ENCODE assay signal across 22 cellular contexts in the genomic region with DNA sequence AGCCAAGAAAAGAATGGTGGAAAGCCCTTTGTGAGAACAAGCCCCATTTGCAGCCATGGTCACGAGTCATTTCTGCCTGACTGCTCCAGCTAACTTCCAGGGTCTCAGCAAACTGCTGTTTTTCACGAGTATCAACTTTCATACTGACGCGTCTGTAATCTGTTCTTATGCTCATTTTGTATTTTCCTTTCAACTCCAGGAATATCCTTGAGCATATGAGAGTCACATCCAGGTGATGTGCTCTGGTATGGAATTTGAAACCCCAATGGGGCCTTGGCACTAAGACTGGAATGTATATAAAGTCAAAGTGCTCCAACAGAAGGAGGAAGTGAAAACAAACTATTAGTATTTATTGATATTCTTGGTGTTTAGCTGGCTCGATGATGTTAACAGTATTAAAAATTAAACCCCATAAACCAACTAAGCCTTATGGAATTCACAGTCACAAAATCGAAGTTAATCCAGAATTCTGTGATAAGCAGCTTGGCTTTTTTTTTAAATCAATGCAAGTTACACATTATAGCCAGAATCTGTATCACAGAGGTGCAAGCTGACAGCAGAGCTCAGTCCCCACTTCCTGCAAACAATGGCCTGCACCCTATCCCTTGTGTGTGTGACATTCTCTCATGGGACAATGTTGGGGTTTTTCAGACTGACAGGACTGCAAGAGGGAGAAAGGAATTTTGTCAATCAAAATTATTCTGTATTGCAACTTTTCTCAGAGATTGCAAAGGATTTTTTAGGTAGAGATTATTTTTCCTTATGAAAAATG. TPM values are rescaled to one million over a fixed set of nuclear protein-coding genes. Genes with fewer than 3 reads are reported as not detected.
DNase-seq lines count a peak whose midpoint lies in the region; ATAC-seq and TF ChIP-seq lines count a peak whose summit lies in the region.
"Had no signal": no experiment of that assay in that cellular context is flagged by ENCODE, and none has a peak within 500 bp of the region (broad histone marks: within the 10 kb centered on the region; RNA-seq: fewer than 3 reads in every experiment).

No MANE protein-coding gene starts in this region.

- no peak for TF ChIP-seq EP300 in SK-N-SH (IDR thresholded peaks at IDR 0.05; ENCODE audit: borderline replicate concordance in 1 of 2, low read depth in 1 of 2, low read length in 1 of 2)

- H3K27me3 ChIP-seq in Karpas-422 (ENCODE audit: low read length): no peaks in the 10 kb centered on the region
- H3K27me3 ChIP-seq in SK-N-SH (ENCODE audit: insufficient read depth): no peaks in the 10 kb centered on the region

- POLR2A ChIA-PET in SK-N-SH (lab: Yijun Ruan, JAX): interaction anchor here (1.3 kb wide), 1 partner anchor 21 kb away, joined by 3 read pairs; no protein-coding TSS in a partner anchor

- 71% methylated on average over 6 of the region's 6 CpGs for WGBS in SK-N-SH (ENCODE audit: low lambda C conversion rate)

- H3F3A ChIP-seq in SK-N-SH (replicated peaks; ENCODE audit: insufficient read depth): peaks cover 4% of the 10 kb centered on the region

- H3K79me2 ChIP-seq in Karpas-422 (ENCODE audit: low read length): no peaks in the 10 kb centered on the region
- no peaks in the 10 kb centered on the region for H3K79me2 ChIP-seq in SK-N-SH (ENCODE audit: insufficient read depth)

- no peaks in the 10 kb centered on the region for H3K9me2 ChIP-seq in Karpas-422 (replicated peaks; ENCODE audit: insufficient read depth, low read length)
- no peaks in the 10 kb centered on the region for H3K9me2 ChIP-seq in SK-N-SH

- H4K20me1 ChIP-seq in Karpas-422 (ENCODE audit: insufficient read depth, low read depth, low read length) (no peaks in the 10 kb centered on the region), SK-N-SH (ENCODE audit: insufficient read depth) (no peaks in the 10 kb centered on the region)

- TF ChIP-seq CTCF in retinal pigment epithelial cell (conservative IDR thresholded peaks at IDR 0.05; ENCODE audit: low read depth, low read length): no peak
- TF ChIP-seq CTCF in SK-N-SH (IDR thresholded peaks at IDR 0.05): no peak

- H3K9ac ChIP-seq in Karpas-422 (ENCODE audit: low read length) (peak overlapping the region; percentile 40), SK-N-SH (no peak overlapping the region)

- no peaks in the 10 kb centered on the region for H3K9me3 ChIP-seq in Karpas-422 (ENCODE audit: low read length)
- no peaks in the 10 kb centered on the region for H3K9me3 ChIP-seq in SK-N-SH
- H3K9me3 ChIP-seq: thoracic aorta had no signal

- H3K4me1 ChIP-seq in Karpas-422 (ENCODE audit: low read length): peaks cover 56% of the 10 kb centered on the region
- H3K4me1 ChIP-seq in SK-N-SH (ENCODE audit: control insufficient read depth in 1 of 2, insufficient read depth in 2 of 2, low read depth in 1 of 2, low read length in 1 of 2): peaks cover 0 to 9% of the 10 kb centered on the region in 2 experiments; a peak in 1 of 4 replicates

- ATAC-seq in GM18511 (IDR thresholded peaks at IDR 0.05; ENCODE audit: unreplicated experiment) (peak; percentile 75), GM21737 (IDR thresholded peaks at IDR 0.05; ENCODE audit: unreplicated experiment) (peak; percentile 59)
- ATAC-seq: activated T-cell treated with anti-CD3 and anti-CD28 coated beads, Interleukin-2, amount 50 U/mL, for 4 hours; right cardiac atrium had no signal

- peak; percentile 80 for DNase-seq in Karpas-422
- DNase-seq in retinal pigment epithelial cell (ENCODE audit: low read depth): peak; percentile 46
- DNase-seq in NCI-H774 (lab: John Stamatoyannopoulos, UW): no peak
- DNase-seq in SK-N-SH: no peak
- no peak for DNase-seq in activated CD8-positive, alpha-beta memory T cell treated with anti-CD3 and anti-CD28 coated beads for 24 hours
- DNase-seq: activated CD4-positive, alpha-beta T cell treated with anti-CD3 and anti-CD28 coated beads for 4 hours; activated naive CD8-positive, alpha-beta T cell treated with anti-CD3 and anti-CD28 coated beads, Interleukin-2, amount 10 ng/mL, durations not matched to agents 7 days and 5 days; activated T-cell treated with anti-CD3 and anti-CD28 coated beads, Interleukin-2, amount 50 U/mL, for 4 hours; DND-41; effector CD8-positive, alpha-beta T cell; KBM-7; midbrain; NCI-H1105 treated with DMSO at 0.1 percent for 48 hours; NCI-H446; OCI-M1; right cardiac atrium; stimulated activated CD4-positive, alpha-beta T cell treated with anti-CD3 and anti-CD28 coated beads, Interleukin-4, amount 100 ng/mL, for 1 hour; stimulated activated CD8-positive, alpha-beta memory T cell treated with anti-CD3 and anti-CD28 coated beads, Interleukin-4, amount 100 ng/mL, for 48 hours had no signal

- H3K4me3 ChIP-seq in Karpas-422 (ENCODE audit: low read length) (peak overlapping the region; percentile 30; the same call in 1 of the 2 replicates), retinal pigment epithelial cell (ENCODE audit: low read length) (no peak overlapping the region), SK-N-SH (ENCODE audit: low read depth in 2 of 2, low read length in 1 of 2) (no peak overlapping the region)
- H3K4me3 ChIP-seq: thoracic aorta had no signal

- H3K27ac ChIP-seq in Karpas-422 (ENCODE audit: low read length) (peak overlapping the region; percentile 89), SK-N-SH (ENCODE audit: low read depth in 2 of 2, low read length in 1 of 2) (0 out of 4 replicates have a peak overlapping the region, but pooled peaks of 1 of the 2 experiments have one; percentile 11)
- H3K27ac ChIP-seq: C4-2B, thoracic aorta had no signal

- no peak for TF ChIP-seq RAD21 in SK-N-SH (IDR thresholded peaks at IDR 0.05; ENCODE audit: low read length)

- H2AFZ ChIP-seq in Karpas-422 (ENCODE audit: low read length) (peak overlapping the region; percentile 35), SK-N-SH (ENCODE audit: low read depth) (no peak overlapping the region)

- H3K36me3 ChIP-seq in Karpas-422 (ENCODE audit: insufficient read depth, low read length): no peaks in the 10 kb centered on the region
- no peaks in the 10 kb centered on the region for H3K36me3 ChIP-seq in SK-N-SH (replicated peaks in 1 of 2; ENCODE audit: control insufficient read depth in 1 of 2, insufficient read depth in 2 of 2, low read length in 1 of 2)
- H3K36me3 ChIP-seq: thoracic aorta had no signal

- CTCF ChIA-PET in SK-N-SH (lab: Yijun Ruan, JAX): interaction anchor here (1.1 to 1.2 kb wide), 2 partner anchors 12 to 134 kb away, joined by 4 read pairs; no protein-coding TSS in a partner anchor

- H3K4me2 ChIP-seq in Karpas-422 (ENCODE audit: low read depth, low read length, poor library complexity, severe bottlenecking) (peak overlapping the region; percentile 63), SK-N-SH (no peak overlapping the region)

TF ChIP-seq in SK-N-SH, 30 proteins besides CTCF, POLR2A, EP300 and RAD21 (continues in another document):
- no peak for TF ChIP-seq RCOR1 (IDR thresholded peaks at IDR 0.05; ENCODE audit: low read length)
- no peak for TF ChIP-seq GATA2 (CRISPR knock-in tag; IDR thresholded peaks at IDR 0.05)
- TF ChIP-seq, protein P1, sequence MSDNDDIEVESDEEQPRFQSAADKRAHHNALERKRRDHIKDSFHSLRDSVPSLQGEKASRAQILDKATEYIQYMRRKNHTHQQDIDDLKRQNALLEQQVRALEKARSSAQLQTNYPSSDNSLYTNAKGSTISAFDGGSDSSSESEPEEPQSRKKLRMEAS (IDR thresholded peaks at IDR 0.05; ENCODE audit: low read depth): no peak
- TF ChIP-seq FOXJ3 (CRISPR knock-in tag; IDR thresholded peaks at IDR 0.05): no peak
- TF ChIP-seq TEAD4 (IDR thresholded peaks at IDR 0.05; ENCODE audit: borderline replicate concordance, insufficient read depth): no peak
- no peak for TF ChIP-seq ELF1 (IDR thresholded peaks at IDR 0.05)
- TF ChIP-seq FOSL2 (IDR thresholded peaks at IDR 0.05; ENCODE audit: borderline replicate concordance, low read depth): no peak
- no peak for TF ChIP-seq JUND (IDR thresholded peaks at IDR 0.05)
- no peak for TF ChIP-seq NFIC (IDR thresholded peaks at IDR 0.05; ENCODE audit: borderline replicate concordance)
- TF ChIP-seq CHD2 (IDR thresholded peaks at IDR 0.05; ENCODE audit: low read length, partially characterized antibody): no peak
- TF ChIP-seq TAF1 (IDR thresholded peaks at IDR 0.05; ENCODE audit: borderline replicate concordance, low read depth, low read length): no peak
- TF ChIP-seq, protein P2, sequence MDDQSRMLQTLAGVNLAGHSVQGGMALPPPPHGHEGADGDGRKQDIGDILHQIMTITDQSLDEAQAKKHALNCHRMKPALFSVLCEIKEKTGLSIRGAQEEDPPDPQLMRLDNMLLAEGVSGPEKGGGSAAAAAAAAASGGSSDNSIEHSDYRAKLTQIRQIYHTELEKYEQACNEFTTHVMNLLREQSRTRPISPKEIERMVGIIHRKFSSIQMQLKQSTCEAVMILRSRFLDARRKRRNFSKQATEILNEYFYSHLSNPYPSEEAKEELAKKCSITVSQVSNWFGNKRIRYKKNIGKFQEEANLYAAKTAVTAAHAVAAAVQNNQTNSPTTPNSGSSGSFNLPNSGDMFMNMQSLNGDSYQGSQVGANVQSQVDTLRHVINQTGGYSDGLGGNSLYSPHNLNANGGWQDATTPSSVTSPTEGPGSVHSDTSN (IDR thresholded peaks at IDR 0.05): no peak
- no peak for TF ChIP-seq GABPA (IDR thresholded peaks at IDR 0.05; ENCODE audit: low read depth)
- no peak for TF ChIP-seq MXI1 (IDR thresholded peaks at IDR 0.05; ENCODE audit: low read depth, low read length)
- TF ChIP-seq ZBTB33 (IDR thresholded peaks at IDR 0.05; ENCODE audit: borderline replicate concordance, low read depth): no peak
- TF ChIP-seq RFX5 (IDR thresholded peaks at IDR 0.05; ENCODE audit: low read length): no peak
- TF ChIP-seq TCF12 (IDR thresholded peaks at IDR 0.05): no peak

RNA-seq across cellular contexts. Expression of gene SLC14A1, which starts 26.1 kb away (rescaled TPM):
- 1.1 TPM in 1 of 2 replicates, not detected in the other for total RNA-seq in Karpas-422 (2014; rRNA removed; shearing (Covaris generic); ENCODE audit: low replicate concordance)
- 2.4 and 4.5 TPM in 2 replicates for polyA plus RNA-seq in SK-N-SH (2012; rRNA removed)
- 1.7 and 2.0 TPM in 2 replicates for polyA plus RNA-seq in SK-N-SH (2012; cell fraction: cytosol; rRNA removed)
- polyA plus RNA-seq in SK-N-SH (2012; cell fraction: nucleus; rRNA removed): 5.2 and 9.4 TPM in 2 replicates

Comparison
In these comparisons a context has a peak if more than half of its experiments do, and no peak if none do; other contexts are left out.
1. DNase-seq: peak in Karpas-422 (single experiment) and retinal pigment epithelial cell (single experiment); none in NCI-H774 (single experiment), SK-N-SH (single experiment) and activated CD8-positive, alpha-beta memory T cell treated with anti-CD3 and anti-CD28 coated beads for 24 hours (single experiment).